In the genomic region with DNA sequence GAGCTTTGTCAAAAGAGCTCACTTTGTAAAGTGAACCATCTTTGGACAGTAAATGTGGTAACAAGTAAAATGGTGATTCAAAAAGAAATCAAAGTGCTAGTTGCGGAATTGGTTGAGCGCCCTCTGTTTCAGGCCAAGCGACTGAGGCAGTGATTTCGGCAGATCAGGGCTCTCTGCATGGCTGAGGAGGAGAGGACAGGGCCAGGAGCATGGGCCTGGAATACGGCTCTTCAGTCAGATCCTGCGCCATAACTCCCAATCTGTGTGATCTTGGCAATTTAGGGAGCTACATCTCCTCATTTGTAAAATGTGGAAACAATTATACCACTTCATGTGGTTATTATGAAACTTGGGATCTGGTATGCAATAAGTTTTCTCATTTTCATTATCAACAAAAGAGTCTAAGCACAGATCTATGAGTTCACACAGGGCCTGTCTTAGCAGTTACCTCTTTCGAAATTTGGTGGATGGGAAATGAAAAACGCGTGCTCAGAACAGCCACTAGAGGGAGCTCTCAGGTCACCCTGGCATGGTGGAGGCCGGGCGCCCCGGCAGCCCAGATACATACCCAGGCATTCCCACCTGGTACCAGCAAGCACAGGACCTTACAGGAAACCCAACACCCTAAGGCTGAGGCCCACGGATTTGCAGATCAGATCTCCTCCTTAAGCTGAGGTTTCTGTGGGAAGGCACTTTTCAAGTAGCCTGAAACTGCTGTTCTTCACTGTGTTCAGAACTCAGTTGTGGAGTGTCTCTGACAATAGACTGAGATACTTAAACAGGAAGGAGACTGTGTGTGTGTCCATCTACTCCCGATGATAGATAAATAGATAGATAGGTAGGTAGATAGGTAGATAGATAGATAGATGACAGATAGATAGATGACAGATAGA, we compare ENCODE assay signal across 8 cellular contexts.
DNase-seq lines count a peak whose midpoint lies in the region; ATAC-seq, FAIRE-seq and TF ChIP-seq lines count a peak whose summit lies in the region.

No MANE protein-coding gene starts in this region.

- peaks cover 11% of the 10 kb centered on the region for H3K27me3 Mint-ChIP-seq in activated T-helper 2 cell treated with anti-CD3 and anti-CD28 coated beads, Interferon-gamma antibody, Interleukin-2, Interleukin-4, amounts not matched to agents 10 μg/mL and 5 μg/mL and 100 μg/mL, durations not matched to agents 14 hours and 24 hours and 36 hours (ENCODE audit: low read depth)

- no peaks in the 10 kb centered on the region for H3K9me3 ChIP-seq in ovary
- no peaks in the 10 kb centered on the region for H3K9me3 ChIP-seq in tibial artery

- TF ChIP-seq POLR2A in ovary (IDR thresholded peaks at IDR 0.05): no peak

- H3K27me3 ChIP-seq in ovary (no peaks in the 10 kb centered on the region), tibial artery (no peaks in the 10 kb centered on the region)

- FAIRE-seq in HTR-8/SVneo (lab: Jason Lieb, UNC): peak; percentile 68

- peak overlapping the region; percentile 85 for H3K27ac Mint-ChIP-seq in activated T-helper 2 cell treated with anti-CD3 and anti-CD28 coated beads, Interferon-gamma antibody, Interleukin-2, Interleukin-4, amounts not matched to agents 10 μg/mL and 5 μg/mL and 100 μg/mL, durations not matched to agents 14 hours and 24 hours and 36 hours

- peak overlapping the region; percentile 28 for H3K4me3 Mint-ChIP-seq in activated T-helper 2 cell treated with anti-CD3 and anti-CD28 coated beads, Interferon-gamma antibody, Interleukin-2, Interleukin-4, amounts not matched to agents 10 μg/mL and 5 μg/mL and 100 μg/mL, durations not matched to agents 14 hours and 24 hours and 36 hours (ENCODE audit: low read depth)

- H3K36me3 ChIP-seq in ovary (no peaks in the 10 kb centered on the region), tibial artery (no peaks in the 10 kb centered on the region)

- no peaks in the 10 kb centered on the region for H3K9me3 Mint-ChIP-seq in activated T-helper 2 cell treated with anti-CD3 and anti-CD28 coated beads, Interferon-gamma antibody, Interleukin-2, Interleukin-4, amounts not matched to agents 10 μg/mL and 5 μg/mL and 100 μg/mL, durations not matched to agents 14 hours and 24 hours and 36 hours

- WGBS in ovary, 3 donors: 49 to 53% (median 52%) methylated on average over 14 of the region's 14 CpGs

- ATAC-seq in GM21526 (IDR thresholded peaks at IDR 0.05; ENCODE audit: low FRiP score, unreplicated experiment): peak; percentile 93

- no peaks in the 10 kb centered on the region for H3K36me3 Mint-ChIP-seq in activated T-helper 2 cell treated with anti-CD3 and anti-CD28 coated beads, Interferon-gamma antibody, Interleukin-2, Interleukin-4, amounts not matched to agents 10 μg/mL and 5 μg/mL and 100 μg/mL, durations not matched to agents 14 hours and 24 hours and 36 hours (ENCODE audit: low read depth)

- H3K4me3 ChIP-seq in ovary (no peak overlapping the region), tibial artery (no peak overlapping the region)

- intact Hi-C loops in activated T-helper 2 cell treated with anti-CD3 and anti-CD28 coated beads, Interferon-gamma antibody, Interleukin-2, Interleukin-4, amounts not matched to agents 10 μg/mL and 5 μg/mL and 100 μg/mL, durations not matched to agents 14 hours and 24 hours and 36 hours (cut with micrococcal nuclease): loop anchor here (1.0 to 10.0 kb wide), 8 partner anchors 122 to 908 kb away; no protein-coding TSS in a partner anchor
- intact Hi-C loops in ovary (cut with DNase I): no loop called here
- intact Hi-C loops in tibial artery (cut with DNase I; ENCODE audit: low total_unique reads): loop anchor here (5.0 kb wide), 1 partner anchor 291 kb away; no protein-coding TSS in a partner anchor

- H3K4me1 Mint-ChIP-seq in activated T-helper 2 cell treated with anti-CD3 and anti-CD28 coated beads, Interferon-gamma antibody, Interleukin-2, Interleukin-4, amounts not matched to agents 10 μg/mL and 5 μg/mL and 100 μg/mL, durations not matched to agents 14 hours and 24 hours and 36 hours (ENCODE audit: low read depth): peaks cover 29% of the 10 kb centered on the region

- peaks cover 3% of the 10 kb centered on the region for H3K4me1 ChIP-seq in ovary (ENCODE audit: insufficient read depth)
- peaks cover 0 to 57% (median 16%) of the 10 kb centered on the region in 4 donors for H3K4me1 ChIP-seq in tibial artery

- DNase-seq in Daoy (ENCODE audit: low read depth): peak; percentile 75
- peak; percentile 71 for DNase-seq in HTR-8/SVneo (ENCODE audit: insufficient read length, low spot score)
- peak; percentile 54 for DNase-seq in RPMI7951 (ENCODE audit: low read depth)
- DNase-seq in activated T-helper 2 cell treated with anti-CD3 and anti-CD28 coated beads, Interferon-gamma antibody, Interleukin-2, Interleukin-4, amounts not matched to agents 10 μg/mL and 5 μg/mL and 100 μg/mL, durations not matched to agents 14 hours and 24 hours and 36 hours (ENCODE audit: low spot score): peak; percentile 57
- peak; percentile 53 for DNase-seq in foreskin melanocyte
- peak; percentile 44 to 72 (median 64) for DNase-seq in ovary
- peak; percentile 62 to 83 for DNase-seq in tibial artery

- TF ChIP-seq EP300 in ovary (IDR thresholded peaks at IDR 0.05): no peak

- TF ChIP-seq CTCF in ovary (IDR thresholded peaks at IDR 0.05) (peak; percentile 62 to 79 (median 70)), tibial artery (IDR thresholded peaks at IDR 0.05) (peak; percentile 80 to 88)

- peak overlapping the region in 1 of 2 donors; percentile 41 for H3K27ac ChIP-seq in ovary
- peak overlapping the region; percentile 56 to 80 for H3K27ac ChIP-seq in tibial artery

Comparison
In these comparisons a context has a peak if more than half of its experiments do, and no peak if none do; other contexts are left out.
1. intact Hi-C loops: an anchor here in activated T-helper 2 cell treated with anti-CD3 and anti-CD28 coated beads, Interferon-gamma antibody, Interleukin-2, Interleukin-4, amounts not matched to agents 10 μg/mL and 5 μg/mL and 100 μg/mL, durations not matched to agents 14 hours and 24 hours and 36 hours (1.0 to 10.0 kb wide) and tibial artery (5.0 kb wide); none called in ovary.